ENCODE assay signal across 1 cellular context in the genomic region with DNA sequence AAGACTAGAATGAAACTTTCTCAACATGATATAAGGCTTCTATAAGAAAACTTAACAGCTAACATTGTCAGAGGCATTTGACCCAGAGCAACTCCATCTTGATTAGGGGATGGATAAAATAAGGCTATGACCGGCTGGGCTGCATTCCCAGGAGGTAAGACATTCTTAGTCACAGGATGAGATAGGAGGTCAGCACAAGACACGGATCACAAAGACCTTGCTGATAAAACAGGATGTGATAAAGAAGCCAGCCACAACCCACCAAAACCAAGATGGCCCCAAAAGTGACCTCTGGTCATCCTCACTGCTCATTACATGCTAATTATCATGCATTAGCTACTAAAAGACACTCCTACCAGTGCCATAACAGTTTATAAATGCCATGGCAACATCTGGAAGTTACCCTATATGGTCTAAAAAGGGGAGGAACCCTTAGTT.
A peak's percentile ranks its signal among the peaks of the same experiment; 100 is the strongest.
TF ChIP-seq lines count a peak whose summit lies in the region.

No MANE protein-coding gene starts in this region.

TF ChIP-seq in K562, 482 proteins besides CTCF, POLR2A, EP300 and RAD21 (continued from another document and continues in another):
- TF ChIP-seq, protein P1, sequence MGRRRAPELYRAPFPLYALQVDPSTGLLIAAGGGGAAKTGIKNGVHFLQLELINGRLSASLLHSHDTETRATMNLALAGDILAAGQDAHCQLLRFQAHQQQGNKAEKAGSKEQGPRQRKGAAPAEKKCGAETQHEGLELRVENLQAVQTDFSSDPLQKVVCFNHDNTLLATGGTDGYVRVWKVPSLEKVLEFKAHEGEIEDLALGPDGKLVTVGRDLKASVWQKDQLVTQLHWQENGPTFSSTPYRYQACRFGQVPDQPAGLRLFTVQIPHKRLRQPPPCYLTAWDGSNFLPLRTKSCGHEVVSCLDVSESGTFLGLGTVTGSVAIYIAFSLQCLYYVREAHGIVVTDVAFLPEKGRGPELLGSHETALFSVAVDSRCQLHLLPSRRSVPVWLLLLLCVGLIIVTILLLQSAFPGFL (CRISPR knock-in tag; IDR thresholded peaks at IDR 0.05): no peak
- TF ChIP-seq SMAD4 (CRISPR knock-in tag; conservative IDR thresholded peaks at IDR 0.05) (peak; percentile 71), NBN (IDR thresholded peaks at IDR 0.05; ENCODE audit: low read depth) (no peak), HIVEP1 (CRISPR knock-in tag; IDR thresholded peaks at IDR 0.05) (peak; percentile 80; the same call in 1 of the 2 replicates), ZNF280A (IDR thresholded peaks at IDR 0.05; ENCODE audit: low read depth, partially characterized antibody) (no peak), U2AF2 (optimal IDR thresholded peaks at IDR 0.05; ENCODE audit: low read depth, low read length) (no peak), NRF1 (conservative IDR thresholded peaks at IDR 0.05 in 1 of 2, IDR thresholded peaks at IDR 0.05 in 1 of 2) (no peak), ZNF347 (CRISPR knock-in tag; IDR thresholded peaks at IDR 0.05; ENCODE audit: low read depth) (no peak), ZNF134 (CRISPR knock-in tag; conservative IDR thresholded peaks at IDR 0.05) (0 out of 2 replicates have a peak, but pooled peaks have one; percentile 29), ZNF407 (IDR thresholded peaks at IDR 0.05; ENCODE audit: low read depth) (no peak), TEAD2 (tag; IDR thresholded peaks at IDR 0.05) (no peak), SRF (CRISPR knock-in tag; IDR thresholded peaks at IDR 0.05) (peak in 1 of 2 experiments; percentile 74; a peak in 2 of 4 replicates), ELF4 (CRISPR knock-in tag; IDR thresholded peaks at IDR 0.05) (no peak), SP1 (CRISPR knock-in tag; IDR thresholded peaks at IDR 0.05) (no peak), ZNF507 (tag; conservative IDR thresholded peaks at IDR 0.05) (no peak), RAD51 (IDR thresholded peaks at IDR 0.05; ENCODE audit: borderline replicate concordance, low read depth) (no peak), SMARCE1 (IDR thresholded peaks at IDR 0.05) (no peak), ZNF57 (CRISPR knock-in tag; IDR thresholded peaks at IDR 0.05) (no peak), DLX4 (CRISPR knock-in tag; IDR thresholded peaks at IDR 0.05) (no peak), PHF8 (IDR thresholded peaks at IDR 0.05; ENCODE audit: borderline replicate concordance, low read length) (no peak), MCM3 (IDR thresholded peaks at IDR 0.05) (no peak), ZNF717 (CRISPR knock-in tag; IDR thresholded peaks at IDR 0.05) (no peak), ZNF79 (CRISPR knock-in tag; IDR thresholded peaks at IDR 0.05; ENCODE audit: low read depth) (peak; percentile 79), FOXJ3 (CRISPR knock-in tag; IDR thresholded peaks at IDR 0.05) (no peak), STAG1 (CRISPR knock-in tag; IDR thresholded peaks at IDR 0.05; ENCODE audit: borderline replicate concordance) (no peak), DACH1 (IDR thresholded peaks at IDR 0.05; ENCODE audit: partially characterized antibody) (no peak)
- TF ChIP-seq, protein P2, sequence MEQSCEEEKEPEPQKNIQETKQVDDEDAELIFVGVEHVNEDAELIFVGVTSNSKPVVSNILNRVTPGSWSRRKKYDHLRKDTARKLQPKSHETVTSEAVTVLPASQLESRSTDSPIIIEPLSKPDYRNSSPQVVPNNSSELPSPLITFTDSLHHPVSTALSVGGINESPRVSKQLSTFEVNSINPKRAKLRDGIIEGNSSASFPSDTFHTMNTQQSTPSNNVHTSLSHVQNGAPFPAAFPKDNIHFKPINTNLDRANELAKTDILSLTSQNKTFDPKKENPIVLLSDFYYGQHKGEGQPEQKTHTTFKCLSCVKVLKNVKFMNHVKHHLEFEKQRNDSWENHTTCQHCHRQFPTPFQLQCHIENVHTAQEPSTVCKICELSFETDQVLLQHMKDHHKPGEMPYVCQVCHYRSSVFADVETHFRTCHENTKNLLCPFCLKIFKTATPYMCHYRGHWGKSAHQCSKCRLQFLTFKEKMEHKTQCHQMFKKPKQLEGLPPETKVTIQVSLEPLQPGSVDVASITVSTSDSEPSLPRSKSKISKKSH (CRISPR knock-in tag; IDR thresholded peaks at IDR 0.05): no peak
- TF ChIP-seq, protein P3, sequence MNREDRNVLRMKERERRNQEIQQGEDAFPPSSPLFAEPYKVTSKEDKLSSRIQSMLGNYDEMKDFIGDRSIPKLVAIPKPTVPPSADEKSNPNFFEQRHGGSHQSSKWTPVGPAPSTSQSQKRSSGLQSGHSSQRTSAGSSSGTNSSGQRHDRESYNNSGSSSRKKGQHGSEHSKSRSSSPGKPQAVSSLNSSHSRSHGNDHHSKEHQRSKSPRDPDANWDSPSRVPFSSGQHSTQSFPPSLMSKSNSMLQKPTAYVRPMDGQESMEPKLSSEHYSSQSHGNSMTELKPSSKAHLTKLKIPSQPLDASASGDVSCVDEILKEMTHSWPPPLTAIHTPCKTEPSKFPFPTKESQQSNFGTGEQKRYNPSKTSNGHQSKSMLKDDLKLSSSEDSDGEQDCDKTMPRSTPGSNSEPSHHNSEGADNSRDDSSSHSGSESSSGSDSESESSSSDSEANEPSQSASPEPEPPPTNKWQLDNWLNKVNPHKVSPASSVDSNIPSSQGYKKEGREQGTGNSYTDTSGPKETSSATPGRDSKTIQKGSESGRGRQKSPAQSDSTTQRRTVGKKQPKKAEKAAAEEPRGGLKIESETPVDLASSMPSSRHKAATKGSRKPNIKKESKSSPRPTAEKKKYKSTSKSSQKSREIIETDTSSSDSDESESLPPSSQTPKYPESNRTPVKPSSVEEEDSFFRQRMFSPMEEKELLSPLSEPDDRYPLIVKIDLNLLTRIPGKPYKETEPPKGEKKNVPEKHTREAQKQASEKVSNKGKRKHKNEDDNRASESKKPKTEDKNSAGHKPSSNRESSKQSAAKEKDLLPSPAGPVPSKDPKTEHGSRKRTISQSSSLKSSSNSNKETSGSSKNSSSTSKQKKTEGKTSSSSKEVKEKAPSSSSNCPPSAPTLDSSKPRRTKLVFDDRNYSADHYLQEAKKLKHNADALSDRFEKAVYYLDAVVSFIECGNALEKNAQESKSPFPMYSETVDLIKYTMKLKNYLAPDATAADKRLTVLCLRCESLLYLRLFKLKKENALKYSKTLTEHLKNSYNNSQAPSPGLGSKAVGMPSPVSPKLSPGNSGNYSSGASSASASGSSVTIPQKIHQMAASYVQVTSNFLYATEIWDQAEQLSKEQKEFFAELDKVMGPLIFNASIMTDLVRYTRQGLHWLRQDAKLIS (CRISPR knock-in tag; IDR thresholded peaks at IDR 0.05): no peak
- TF ChIP-seq, protein P4, sequence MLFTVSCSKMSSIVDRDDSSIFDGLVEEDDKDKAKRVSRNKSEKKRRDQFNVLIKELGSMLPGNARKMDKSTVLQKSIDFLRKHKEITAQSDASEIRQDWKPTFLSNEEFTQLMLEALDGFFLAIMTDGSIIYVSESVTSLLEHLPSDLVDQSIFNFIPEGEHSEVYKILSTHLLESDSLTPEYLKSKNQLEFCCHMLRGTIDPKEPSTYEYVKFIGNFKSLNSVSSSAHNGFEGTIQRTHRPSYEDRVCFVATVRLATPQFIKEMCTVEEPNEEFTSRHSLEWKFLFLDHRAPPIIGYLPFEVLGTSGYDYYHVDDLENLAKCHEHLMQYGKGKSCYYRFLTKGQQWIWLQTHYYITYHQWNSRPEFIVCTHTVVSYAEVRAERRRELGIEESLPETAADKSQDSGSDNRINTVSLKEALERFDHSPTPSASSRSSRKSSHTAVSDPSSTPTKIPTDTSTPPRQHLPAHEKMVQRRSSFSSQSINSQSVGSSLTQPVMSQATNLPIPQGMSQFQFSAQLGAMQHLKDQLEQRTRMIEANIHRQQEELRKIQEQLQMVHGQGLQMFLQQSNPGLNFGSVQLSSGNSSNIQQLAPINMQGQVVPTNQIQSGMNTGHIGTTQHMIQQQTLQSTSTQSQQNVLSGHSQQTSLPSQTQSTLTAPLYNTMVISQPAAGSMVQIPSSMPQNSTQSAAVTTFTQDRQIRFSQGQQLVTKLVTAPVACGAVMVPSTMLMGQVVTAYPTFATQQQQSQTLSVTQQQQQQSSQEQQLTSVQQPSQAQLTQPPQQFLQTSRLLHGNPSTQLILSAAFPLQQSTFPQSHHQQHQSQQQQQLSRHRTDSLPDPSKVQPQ (CRISPR knock-in tag; IDR thresholded peaks at IDR 0.05; ENCODE audit: borderline replicate concordance): peak; percentile 52; the same call in 1 of the 2 replicates
- TF ChIP-seq, protein P5, sequence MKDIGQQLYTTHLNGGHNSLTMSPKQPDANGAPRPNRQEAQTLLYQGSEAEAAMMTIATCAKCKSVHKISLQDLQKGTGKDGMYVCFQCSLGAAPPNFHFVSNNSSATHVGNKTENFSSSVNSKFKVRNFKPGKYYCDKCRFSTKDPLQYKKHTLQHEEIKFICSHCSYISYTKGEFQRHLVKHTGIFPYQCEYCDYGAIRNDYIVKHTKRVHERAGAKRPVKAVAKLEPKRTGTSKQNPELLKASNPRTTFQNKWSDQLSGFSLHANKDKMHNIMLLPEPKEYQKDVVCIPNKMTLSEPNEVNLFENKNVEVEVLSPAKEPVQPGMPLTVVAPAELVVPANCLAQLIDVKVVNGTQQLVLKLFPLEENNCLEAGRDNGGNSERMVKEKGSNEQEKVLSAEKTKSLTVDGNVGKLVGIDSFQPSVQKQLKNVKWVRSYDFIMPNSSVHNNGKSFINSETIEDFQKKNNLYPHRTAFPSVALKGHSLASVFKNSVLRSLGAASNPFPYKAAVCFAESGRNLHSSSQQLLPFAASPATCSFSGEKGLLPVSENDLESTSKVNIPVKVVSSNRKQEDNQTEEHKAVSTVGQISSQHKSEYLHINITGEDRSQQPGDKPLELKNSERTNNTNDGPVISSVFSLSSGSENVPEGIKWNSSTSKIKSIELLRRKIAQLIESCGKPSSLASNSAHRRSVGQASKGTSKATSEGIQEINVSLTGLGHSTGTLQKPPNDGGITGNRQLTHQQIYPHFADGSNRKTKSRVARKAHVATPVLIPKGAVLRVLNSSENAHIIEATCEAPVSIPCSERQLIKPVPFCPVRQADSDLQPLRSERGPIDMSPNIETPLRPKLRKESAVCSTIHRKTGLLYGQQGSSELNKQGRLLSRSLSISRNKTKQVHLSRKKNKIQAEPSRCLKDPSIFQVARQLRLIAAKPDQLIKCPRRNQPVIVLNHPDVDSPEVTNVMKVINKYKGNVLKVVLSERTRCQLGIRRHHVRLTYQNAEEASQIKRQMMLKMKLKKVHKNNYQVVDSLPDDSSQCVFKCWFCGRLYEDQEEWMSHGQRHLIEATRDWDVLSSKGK (CRISPR knock-in tag; IDR thresholded peaks at IDR 0.05): no peak
